Comparison of ENCODE assay signal across 15 cellular contexts in genomic region chr12:108750471-108751402, GRCh38.
DNase-seq lines count a peak whose midpoint lies in the region; ATAC-seq and TF ChIP-seq lines count a peak whose summit lies in the region.
"Had no signal": no experiment of that assay in that cellular context is flagged by ENCODE, and none has a peak within 500 bp of the region (broad histone marks: within the 10 kb centered on the region; RNA-seq: fewer than 3 reads in every experiment).

No MANE protein-coding gene starts in this region.

- no peaks in the 10 kb centered on the region for H3K4me1 ChIP-seq in iPS-15b (ENCODE audit: control insufficient read depth, insufficient read depth, low read length)
- H3K4me1 ChIP-seq: upper lobe of left lung had no signal

- no peak overlapping the region for H3K4me3 ChIP-seq in iPS-15b (ENCODE audit: low read depth, low read length)
- H3K4me3 ChIP-seq: GM23338, upper lobe of left lung had no signal

- ATAC-seq in SK-N-SH treated with all-trans-retinoic acid at 6 μM for 48 hours (peak; percentile 76), HG02885 (IDR thresholded peaks at IDR 0.05; ENCODE audit: poor library complexity, unreplicated experiment) (no peak)
- ATAC-seq: activated CD8-positive, alpha-beta T cell treated with anti-CD3 and anti-CD28 coated beads, Interleukin-2, amount 10 ng/mL, durations not matched to agents 7 days and 5 days; activated T-helper 17 cell treated with anti-CD3 and anti-CD28 coated beads, Interleukin-2, amount 50 U/mL, for 72 hours; GM23338 had no signal

- no peaks in the 10 kb centered on the region for H3K36me3 ChIP-seq in iPS-15b (ENCODE audit: control insufficient read depth, insufficient read depth, low read length)
- H3K36me3 ChIP-seq: upper lobe of left lung had no signal

- DNase-seq in GM04504 (ENCODE audit: low read depth) (peak; percentile 58), superior temporal gyrus (ENCODE audit: extremely low spot score) (peak; percentile 14), amniotic stem cell (lab: John Stamatoyannopoulos, UW) (no peak), NCI-H2081 (lab: John Stamatoyannopoulos, UW) (no peak)
- DNase-seq: activated CD8-positive, alpha-beta T cell treated with anti-CD3 and anti-CD28 coated beads, Interleukin-2, amount 10 ng/mL, durations not matched to agents 7 days and 5 days; C1 segment of cervical spinal cord; dermis blood vessel endothelial cell; DND-41; stimulated activated CD4-positive, alpha-beta T cell treated with anti-CD3 and anti-CD28 coated beads, Interleukin-4, amount 100 ng/mL, for 1 hour; upper lobe of left lung had no signal

- peak overlapping the region; percentile 29 for H3K9ac ChIP-seq in iPS-15b (ENCODE audit: low read depth, low read length)

- no peaks in the 10 kb centered on the region for H3K9me3 ChIP-seq in iPS-15b (ENCODE audit: control insufficient read depth, insufficient read depth, low read length)
- H3K9me3 ChIP-seq: upper lobe of left lung had no signal

- H3K27me3 ChIP-seq in iPS-15b (ENCODE audit: control insufficient read depth, insufficient read depth, low read length) = no peaks in the 10 kb centered on the region
- H3K27me3 ChIP-seq: upper lobe of left lung had no signal

TF ChIP-seq in SK-N-SH treated with all-trans-retinoic acid at 6 μM for 48 hours, 23 proteins besides CTCF, POLR2A, EP300 and RAD21:
- TF ChIP-seq ZFP3 (CRISPR knock-in tag; IDR thresholded peaks at IDR 0.05) (no peak), ISL1 (CRISPR knock-in tag; IDR thresholded peaks at IDR 0.05) (peak; percentile 21; the same call in 1 of the 2 replicates)

Comparison
In these comparisons a context has a peak if more than half of its experiments do, and no peak if none do; other contexts are left out.
1. DNase-seq: peak in GM04504 (single experiment) and superior temporal gyrus (single experiment); none in amniotic stem cell (single experiment) and NCI-H2081 (0 of 2).